ENCODE assay signal across 8 cellular contexts in the genomic region with DNA sequence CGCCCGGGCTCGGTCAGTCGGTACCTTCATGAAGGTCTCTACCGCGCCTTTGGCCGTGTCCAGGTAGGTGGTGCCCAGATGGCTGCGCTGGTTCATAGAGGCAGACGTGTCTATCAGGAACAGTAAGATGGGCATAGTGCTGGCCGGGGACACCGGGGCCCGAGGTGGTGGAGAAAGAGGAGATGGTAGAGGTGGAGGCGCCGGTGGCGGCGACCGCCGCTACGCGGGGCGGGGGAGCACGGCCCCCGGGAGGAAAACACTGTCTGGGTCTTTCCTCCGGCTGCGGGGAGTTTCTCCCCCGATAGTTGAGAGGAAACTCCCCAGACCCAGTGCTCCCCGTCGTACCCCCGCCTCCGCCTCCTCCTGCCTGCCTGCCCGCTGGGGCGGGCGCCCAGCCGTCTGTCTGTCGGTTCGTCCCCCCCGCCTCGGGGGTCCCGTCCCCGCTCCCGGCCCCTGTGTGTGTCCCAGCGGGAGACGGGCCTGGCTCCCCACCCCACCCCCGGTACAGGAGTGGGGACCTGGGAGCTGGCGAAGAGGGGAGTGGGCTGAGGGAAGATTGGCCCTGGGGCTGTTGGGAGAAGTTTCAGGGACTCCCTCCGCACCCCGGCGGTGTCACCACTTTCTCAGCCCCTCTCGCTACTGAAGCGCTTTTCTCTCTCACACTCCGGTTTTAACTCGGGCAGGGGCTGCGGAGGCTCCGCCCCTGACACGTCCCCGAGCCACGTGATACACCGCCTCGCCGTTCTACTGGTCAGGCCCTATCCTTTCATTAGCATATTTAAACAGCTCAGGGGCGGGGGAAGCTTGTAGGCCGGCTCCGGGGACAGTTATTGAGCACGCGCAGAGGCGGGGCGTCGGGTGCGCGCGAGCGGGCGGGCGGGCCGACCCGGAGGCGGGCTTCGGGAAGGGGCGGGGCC. TPM values are rescaled to one million over a fixed set of nuclear protein-coding genes. Genes with fewer than 3 reads are reported as not detected.
A peak's percentile ranks its signal among the peaks of the same experiment; 100 is the strongest.
DNase-seq lines count a peak whose midpoint lies in the region; ATAC-seq and TF ChIP-seq lines count a peak whose summit lies in the region.

A gene with protein sequence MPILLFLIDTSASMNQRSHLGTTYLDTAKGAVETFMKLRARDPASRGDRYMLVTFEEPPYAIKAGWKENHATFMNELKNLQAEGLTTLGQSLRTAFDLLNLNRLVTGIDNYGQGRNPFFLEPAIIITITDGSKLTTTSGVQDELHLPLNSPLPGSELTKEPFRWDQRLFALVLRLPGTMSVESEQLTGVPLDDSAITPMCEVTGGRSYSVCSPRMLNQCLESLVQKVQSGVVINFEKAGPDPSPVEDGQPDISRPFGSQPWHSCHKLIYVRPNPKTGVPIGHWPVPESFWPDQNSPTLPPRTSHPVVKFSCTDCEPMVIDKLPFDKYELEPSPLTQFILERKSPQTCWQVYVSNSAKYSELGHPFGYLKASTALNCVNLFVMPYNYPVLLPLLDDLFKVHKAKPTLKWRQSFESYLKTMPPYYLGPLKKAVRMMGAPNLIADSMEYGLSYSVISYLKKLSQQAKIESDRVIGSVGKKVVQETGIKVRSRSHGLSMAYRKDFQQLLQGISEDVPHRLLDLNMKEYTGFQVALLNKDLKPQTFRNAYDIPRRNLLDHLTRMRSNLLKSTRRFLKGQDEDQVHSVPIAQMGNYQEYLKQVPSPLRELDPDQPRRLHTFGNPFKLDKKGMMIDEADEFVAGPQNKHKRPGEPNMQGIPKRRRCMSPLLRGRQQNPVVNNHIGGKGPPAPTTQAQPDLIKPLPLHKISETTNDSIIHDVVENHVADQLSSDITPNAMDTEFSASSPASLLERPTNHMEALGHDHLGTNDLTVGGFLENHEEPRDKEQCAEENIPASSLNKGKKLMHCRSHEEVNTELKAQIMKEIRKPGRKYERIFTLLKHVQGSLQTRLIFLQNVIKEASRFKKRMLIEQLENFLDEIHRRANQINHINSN (minus strand): TSS at position 646 of the 917 bp plus-strand sequence. CDS start 511 bp downstream, at position 135.

- no peaks in the 10 kb centered on the region for H3K27me3 ChIP-seq in IMR-90 (ENCODE audit: control insufficient read depth, insufficient read depth, low read length)

- peak; percentile 100 for TF ChIP-seq POLR2A in IMR-90 (IDR thresholded peaks at IDR 0.05; ENCODE audit: low read depth, low read length)

- peak within 1 kb of the TSS; percentile 91 for H3K4me3 ChIP-seq in IMR-90 (ENCODE audit: insufficient read depth, low read depth, low read length)

- H3K14ac ChIP-seq in IMR-90 (replicated peaks; ENCODE audit: low read depth, low read length) = peak within 1 kb of the TSS; percentile 98

- no peak within 1 kb of the TSS for H2BK20ac ChIP-seq in IMR-90 (ENCODE audit: low read depth, low read length)

- peaks cover 9% of the 10 kb centered on the region for H3K36me3 ChIP-seq in IMR-90 (ENCODE audit: control insufficient read depth, insufficient read depth, low read length)

- peak; percentile 30 for TF ChIP-seq RAD21 in IMR-90 (IDR thresholded peaks at IDR 0.05; ENCODE audit: low read length)

- H2AK9ac ChIP-seq in IMR-90 (replicated peaks; ENCODE audit: low read depth, low read length, poor library complexity) = peak within 1 kb of the TSS; percentile 100

- CTCF ChIA-PET in IMR-90 (lab: Yijun Ruan, JAX) = interaction anchor here (0.7 to 0.8 kb wide), 2 partner anchors 10 to 23 kb away, joined by 3 read pairs; no protein-coding TSS in a partner anchor

- 0% methylated on average over 12 of the region's 79 CpGs; no CpG with 5 or more reads in 1 of the 2 experiments for WGBS in IMR-90 (ENCODE audit: extremely low coverage in 2 of 2, insufficient read length in 1 of 2), 2 experiments

- peak within 1 kb of the TSS; percentile 99 for H3K9ac ChIP-seq in IMR-90 (ENCODE audit: low read depth, low read length)

- peak within 1 kb of the TSS; percentile 78 to 90 for H4K8ac ChIP-seq in IMR-90 (ENCODE audit: low read depth in 2 of 2, low read length in 2 of 2)

- H3K4me1 ChIP-seq in IMR-90 (ENCODE audit: control insufficient read depth, insufficient read depth, low read length) = peaks cover 2% of the 10 kb centered on the region; the same call in 1 of the 2 replicates

- dilution Hi-C loops in IMR-90 (cut with HindIII; ENCODE audit: low sequenced_read_pairs, unreplicated experiment) = no loop called here

- H4K5ac ChIP-seq in IMR-90 (ENCODE audit: low read depth, low read length) = peak within 1 kb of the TSS; percentile 89

- peak within 1 kb of the TSS; percentile 91 for H2BK5ac ChIP-seq in IMR-90 (ENCODE audit: low read depth, low read length, poor library complexity, severe bottlenecking)

- no peak for TF ChIP-seq CTCF in IMR-90 (conservative IDR thresholded peaks at IDR 0.05; ENCODE audit: low read depth, low read length)

- peak within 1 kb of the TSS; percentile 92 for H4K91ac ChIP-seq in IMR-90 (ENCODE audit: insufficient read depth, low read depth, low read length)

- BruUV-seq in IMR-90 (replicated peaks; lab: Mats Ljungman, UMichigan) = no TSS peak

- POLR2A ChIA-PET in IMR-90 (lab: Charles Lee; ENCODE audit: unreplicated experiment) = interaction anchor here (0.5 to 2.6 kb wide), 11 partner anchors 13 to 350 kb away, joined by 3 to 17 read pairs (median 3); no protein-coding TSS in a partner anchor

- intact Hi-C loops in IMR-90 (cut with micrococcal nuclease) = loop anchor here (1.0 to 10.0 kb wide), 7 partner anchors 70 to 1002 kb away; partner anchors contain the start of genes CKAP2, DHRS12, VPS36 and WDFY2

- no peaks in the 10 kb centered on the region for H4K20me1 ChIP-seq in IMR-90 (ENCODE audit: insufficient read depth, low read length)

- peak within 1 kb of the TSS; percentile 98 for H3K23ac ChIP-seq in IMR-90 (ENCODE audit: low read depth, low read length)

- DNase-seq in DMS 273 (lab: John Stamatoyannopoulos, UW; ENCODE audit: unreplicated experiment) (peak; percentile 98), IMR-90 (peak; percentile 99), OCI-M1 (lab: John Stamatoyannopoulos, UW) (peak; percentile 99), activated T-cell treated with anti-CD3 and anti-CD28 coated beads for 24 hours (ENCODE audit: low read depth) (peak; percentile 98), epidermal melanocyte (ENCODE audit: insufficient read length, low spot score) (peak; percentile 94), middle frontal gyrus (ENCODE audit: extremely low spot score, low spot score) (peak; percentile 99)
- DNase-seq in stimulated activated CD8-positive, alpha-beta memory T cell treated with anti-CD3 and anti-CD28 coated beads, Interleukin-2, amount 100 ng/mL, for 48 hours (ENCODE audit: low read depth in 2 of 2) = peak; percentile 95 to 97

- peaks cover 10 to 25% of the 10 kb centered on the region in 2 experiments; a peak in 3 of 4 replicates for H3K79me1 ChIP-seq in IMR-90 (ENCODE audit: low read depth in 1 of 2, low read length in 2 of 2)

- H2BK15ac ChIP-seq in IMR-90 (ENCODE audit: low read depth, low read length) = peak within 1 kb of the TSS; percentile 50; the same call in 2 of the 3 replicates

- in situ Hi-C loops in IMR-90 (cut with MboI; ENCODE audit: low sequenced_read_pairs) = no loop called here

- H2BK120ac ChIP-seq in IMR-90 (ENCODE audit: low read depth, low read length) = peak within 1 kb of the TSS; percentile 72

- no peaks in the 10 kb centered on the region for H3K9me3 ChIP-seq in IMR-90 (ENCODE audit: control insufficient read depth, insufficient read depth, low read length)

- peak within 1 kb of the TSS; percentile 92 for H2AK5ac ChIP-seq in IMR-90 (ENCODE audit: low read depth, low read length)

- ATAC-seq in GM21528 (IDR thresholded peaks at IDR 0.05; ENCODE audit: low FRiP score, unreplicated experiment) (peak; percentile 69), IMR-90 (ENCODE audit: low read depth) (peak; percentile 88)

- H3K18ac ChIP-seq in IMR-90 (ENCODE audit: low read depth, low read length) = peak within 1 kb of the TSS; percentile 86

- H3K4me2 ChIP-seq in IMR-90 (ENCODE audit: low read depth, low read length) = peak within 1 kb of the TSS; percentile 93

- H3K27ac ChIP-seq in IMR-90 (ENCODE audit: insufficient read depth, low read length) = peak within 1 kb of the TSS; percentile 98

- peak within 1 kb of the TSS; percentile 91 for H3K56ac ChIP-seq in IMR-90 (ENCODE audit: extremely low read depth, insufficient read depth, low read length)

- H2AFZ ChIP-seq in IMR-90 (replicated peaks; ENCODE audit: low read length, poor library complexity) = peak within 1 kb of the TSS; percentile 90

- H3K9me1 ChIP-seq in IMR-90 (ENCODE audit: insufficient read depth, low read length) = no peaks in the 10 kb centered on the region

- H3K4ac ChIP-seq in IMR-90 (ENCODE audit: low read depth, low read length) = peak within 1 kb of the TSS; percentile 99

TF ChIP-seq in IMR-90, 13 proteins besides CTCF, POLR2A, EP300 and RAD21:
- TF ChIP-seq CHD1 (IDR thresholded peaks at IDR 0.05; ENCODE audit: low read depth, low read length) (0 out of 2 replicates have a peak, but pooled peaks have one; percentile 91), MXI1 (IDR thresholded peaks at IDR 0.05; ENCODE audit: borderline replicate concordance, low read depth, low read length) (no peak), MAZ (IDR thresholded peaks at IDR 0.05; ENCODE audit: borderline replicate concordance, low read depth, low read length) (peak; percentile 49; the same call in 1 of the 2 replicates), CEBPB (IDR thresholded peaks at IDR 0.05; ENCODE audit: low read depth, low read length) (no peak), SMC3 (IDR thresholded peaks at IDR 0.05; ENCODE audit: low read depth, low read length) (peak; percentile 15), RFX5 (IDR thresholded peaks at IDR 0.05; ENCODE audit: low read depth, low read length) (no peak), RCOR1 (IDR thresholded peaks at IDR 0.05; ENCODE audit: insufficient replicate concordance, low read length) (no peak)
- TF ChIP-seq, protein P1, sequence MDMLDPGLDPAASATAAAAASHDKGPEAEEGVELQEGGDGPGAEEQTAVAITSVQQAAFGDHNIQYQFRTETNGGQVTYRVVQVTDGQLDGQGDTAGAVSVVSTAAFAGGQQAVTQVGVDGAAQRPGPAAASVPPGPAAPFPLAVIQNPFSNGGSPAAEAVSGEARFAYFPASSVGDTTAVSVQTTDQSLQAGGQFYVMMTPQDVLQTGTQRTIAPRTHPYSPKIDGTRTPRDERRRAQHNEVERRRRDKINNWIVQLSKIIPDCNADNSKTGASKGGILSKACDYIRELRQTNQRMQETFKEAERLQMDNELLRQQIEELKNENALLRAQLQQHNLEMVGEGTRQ (IDR thresholded peaks at IDR 0.05; ENCODE audit: low read depth, low read length) = peak; percentile 97

RNA-seq across cellular contexts. Expression of the gene that starts here (rescaled TPM):
- total RNA-seq in IMR-90 (2012; rRNA removed) = 42.3 and 43.0 TPM in 2 replicates
- 12.3 and 12.9 TPM in 2 replicates for polyA plus RNA-seq in IMR-90 (2012; rRNA removed)
- 2.9 and 3.1 TPM in 2 replicates for polyA plus RNA-seq in IMR-90 (2012; cell fraction: cytosol; rRNA removed)
- 5.9 and 22.2 TPM in 2 replicates for polyA plus RNA-seq in IMR-90 (2012; cell fraction: nucleus; rRNA removed; ENCODE audit: low replicate concordance)

Comparison
In these comparisons a context has a peak if more than half of its experiments do, and no peak if none do; other contexts are left out.
1. Peak in every context shown above with its lines: DNase-seq, ATAC-seq, H3K4me3 ChIP-seq and H3K27ac ChIP-seq.